In the genomic region with DNA sequence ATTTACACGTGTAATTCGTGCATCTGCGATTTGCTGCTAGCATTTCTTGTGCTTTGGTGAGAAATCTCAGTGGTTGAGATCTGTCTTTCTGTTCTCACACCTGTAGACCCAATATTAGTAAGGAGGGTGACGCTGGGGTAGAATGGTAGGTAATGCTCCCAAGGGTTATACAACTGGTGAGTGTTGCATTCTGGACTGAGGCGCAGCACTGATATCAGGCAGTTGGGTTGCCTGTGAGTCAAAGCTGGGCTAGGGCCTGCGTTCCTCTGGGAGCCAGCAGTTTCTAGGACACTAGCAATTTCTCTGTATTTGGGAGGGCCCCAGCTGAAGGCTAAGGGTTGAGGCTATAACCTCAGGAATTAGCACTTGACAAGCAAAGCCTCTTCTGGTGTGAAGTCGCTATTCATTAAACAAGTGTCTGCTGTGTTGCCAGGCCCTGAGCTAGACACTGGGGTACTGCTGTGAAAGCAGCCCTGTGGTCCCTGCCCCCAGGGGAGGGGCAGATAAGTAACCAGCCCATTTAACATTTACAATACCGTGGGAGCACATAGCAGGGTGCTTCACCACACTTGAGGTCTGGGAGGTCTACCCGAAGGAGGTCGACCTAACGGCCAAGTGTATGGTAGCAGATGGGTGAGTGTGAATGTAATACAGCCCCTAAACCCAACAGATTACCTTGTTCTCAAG, we compare ENCODE assay signal across 9 cellular contexts. TPM values are rescaled to one million over a fixed set of nuclear protein-coding genes. Genes with fewer than 3 reads are reported as not detected.
DNase-seq lines count a peak whose midpoint lies in the region; ATAC-seq and TF ChIP-seq lines count a peak whose summit lies in the region.
"Had no signal": no experiment of that assay in that cellular context is flagged by ENCODE, and none has a peak within 500 bp of the region (broad histone marks: within the 10 kb centered on the region; RNA-seq: fewer than 3 reads in every experiment).

No MANE protein-coding gene starts in this region.

- H3K4me3 ChIP-seq in fibroblast of villous mesenchyme (ENCODE audit: low read depth, low read length): no peak overlapping the region

- DNase-seq in AG20443 (ENCODE audit: low spot score) (peak; percentile 50), fibroblast of villous mesenchyme (ENCODE audit: low read depth) (peak; percentile 24), UCSD-AML1 (lab: John Stamatoyannopoulos, UW; ENCODE audit: unreplicated experiment) (no peak), HUDEP-2 (lab: John Stamatoyannopoulos, UW; ENCODE audit: unreplicated experiment in 76 of 76) (no peak), amygdala (lab: John Stamatoyannopoulos, UW) (no peak)
- DNase-seq in effector CD8-positive, alpha-beta T cell (lab: John Stamatoyannopoulos, UW): no peak
- DNase-seq: DMS53 had no signal

- no peak for TF ChIP-seq CTCF in fibroblast of villous mesenchyme (IDR thresholded peaks at IDR 0.05; ENCODE audit: insufficient read depth, low read depth, low read length)

- ATAC-seq in GM21360 (IDR thresholded peaks at IDR 0.05; ENCODE audit: unreplicated experiment): peak; percentile 45
- peak; percentile 52 for ATAC-seq in HG03460 (IDR thresholded peaks at IDR 0.05; ENCODE audit: unreplicated experiment)

RNA-seq across cellular contexts. Expression of a gene that starts 28.7 kb away (rescaled TPM):
- 111 and 120 TPM in 2 replicates for total RNA-seq in fibroblast of villous mesenchyme

Comparison
In these comparisons a context has a peak if more than half of its experiments do, and no peak if none do; other contexts are left out.
1. DNase-seq: peak in AG20443 (single experiment) and fibroblast of villous mesenchyme (single experiment); none in effector CD8-positive, alpha-beta T cell (single experiment), UCSD-AML1 (single experiment), HUDEP-2 (0 of 76) and amygdala (0 of 56).